Comparison of ENCODE assay signal across 11 cellular contexts in the genomic region with DNA sequence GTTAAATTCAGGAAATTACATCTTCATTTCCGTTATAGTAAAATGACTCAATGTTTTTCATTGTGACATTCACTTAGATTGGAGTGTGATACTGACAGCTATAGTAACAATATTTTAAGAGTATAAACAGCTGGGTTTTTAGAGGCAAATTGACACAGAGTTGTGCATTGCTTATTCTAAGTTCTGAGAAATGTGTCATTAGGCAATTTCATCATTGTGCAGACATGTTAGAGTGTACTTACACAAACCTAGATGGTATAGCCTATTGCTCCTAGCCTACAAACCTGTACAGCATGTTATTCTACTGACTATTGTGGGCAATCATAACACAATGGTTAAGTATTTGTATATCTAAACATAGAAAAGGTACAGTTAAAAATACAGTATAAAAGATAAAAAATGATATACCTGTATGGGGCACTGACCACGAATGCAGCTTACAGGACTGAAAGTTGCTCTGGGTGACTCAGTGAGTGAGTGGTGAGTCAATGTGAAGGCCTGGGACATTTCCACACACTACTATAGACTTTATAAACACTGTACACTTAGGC.
DNase-seq lines count a peak whose midpoint lies in the region; ATAC-seq, FAIRE-seq and TF ChIP-seq lines count a peak whose summit lies in the region.
"Had no signal": no experiment of that assay in that cellular context is flagged by ENCODE, and none has a peak within 500 bp of the region (broad histone marks: within the 10 kb centered on the region; RNA-seq: fewer than 3 reads in every experiment).

No MANE protein-coding gene starts in this region.

- FAIRE-seq in HTR-8/SVneo (lab: Jason Lieb, UNC) = peak; percentile 13

- no peaks in the 10 kb centered on the region for H3K36me3 ChIP-seq in breast epithelium
- H3K36me3 ChIP-seq in stomach = no peaks in the 10 kb centered on the region
- H3K36me3 ChIP-seq: BLaER1 treated with 17β-estradiol and CSF1 and Interleukin-3, amounts not matched to agents 10 nM and 100 nM had no signal

- H3K27ac ChIP-seq in breast epithelium (no peak overlapping the region), stomach (peak overlapping the region in 4 of 5 donors; percentile 11 to 78 (median 30))
- H3K27ac ChIP-seq: BLaER1 treated with 17β-estradiol and CSF1 and Interleukin-3, amounts not matched to agents 10 nM and 100 nM had no signal

- H3K4me1 Mint-ChIP-seq in MCF 10A (ENCODE audit: insufficient read depth, unreplicated experiment) = peaks cover 43% of the 10 kb centered on the region
- peaks cover 32% of the 10 kb centered on the region for H3K4me1 Mint-ChIP-seq in chondrocyte (ENCODE audit: low read depth)

- no peak for TF ChIP-seq POLR2A in breast epithelium (IDR thresholded peaks at IDR 0.05)
- no peak for TF ChIP-seq POLR2A in stomach (IDR thresholded peaks at IDR 0.05)

- TF ChIP-seq CTCF in MCF 10A (IDR thresholded peaks at IDR 0.05; ENCODE audit: unreplicated experiment) (no peak), breast epithelium (IDR thresholded peaks at IDR 0.05) (no peak), chondrocyte (IDR thresholded peaks at IDR 0.05) (no peak), stomach (IDR thresholded peaks at IDR 0.05) (no peak)

- H3K27me3 ChIP-seq in breast epithelium (no peaks in the 10 kb centered on the region), stomach (no peaks in the 10 kb centered on the region)
- H3K27me3 ChIP-seq: BLaER1 treated with 17β-estradiol and CSF1 and Interleukin-3, amounts not matched to agents 10 nM and 100 nM had no signal

- intact Hi-C loops in MCF 10A (cut with micrococcal nuclease) (loop anchor here (1.0 kb wide), 1 partner anchor 16 kb away; no protein-coding TSS in a partner anchor), breast epithelium (cut with DNase I; ENCODE audit: low total_unique reads) (no loop called here), stomach (cut with DNase I; ENCODE audit: low total_unique reads) (no loop called here)

- no peak overlapping the region for H3K4me3 ChIP-seq in breast epithelium
- H3K4me3 ChIP-seq in stomach = no peak overlapping the region
- H3K4me3 ChIP-seq: BLaER1 treated with 17β-estradiol and CSF1 and Interleukin-3, amounts not matched to agents 10 nM and 100 nM had no signal

- TF ChIP-seq EP300 in stomach (IDR thresholded peaks at IDR 0.05) = no peak

- 29 to 42% (median 34%) methylated on average over 2 of the region's 2 CpGs for WGBS in stomach, 5 donors

- POLR2A ChIA-PET in MCF 10A (lab: Yijun Ruan, JAX) = interaction anchor here (0.6 to 8.3 kb wide), 17 partner anchors 8 to 1185 kb away, joined by 3 to 134 read pairs (median 4); no protein-coding TSS in a partner anchor

- H3K9me3 ChIP-seq in breast epithelium = no peaks in the 10 kb centered on the region
- H3K9me3 ChIP-seq in stomach = no peaks in the 10 kb centered on the region
- H3K9me3 ChIP-seq: BLaER1 treated with 17β-estradiol and CSF1 and Interleukin-3, amounts not matched to agents 10 nM and 100 nM had no signal

- H3K27me3 Mint-ChIP-seq in MCF 10A (ENCODE audit: insufficient read depth, unreplicated experiment) (no peaks in the 10 kb centered on the region), chondrocyte (ENCODE audit: low read depth) (no peaks in the 10 kb centered on the region)
- H3K27me3 Mint-ChIP-seq: brain had no signal

- no peak for ATAC-seq in HG03045 (IDR thresholded peaks at IDR 0.05; ENCODE audit: unreplicated experiment)

- H3K4me3 Mint-ChIP-seq in MCF 10A (ENCODE audit: unreplicated experiment) = no peak overlapping the region
- H3K4me3 Mint-ChIP-seq in chondrocyte (ENCODE audit: unreplicated experiment) = no peak overlapping the region
- H3K4me3 Mint-ChIP-seq: brain; T-helper 1 cell treated with Interleukin-12 subunit alpha and Interleukin-12 subunit beta and Interleukin-4 antibody, amounts not matched to agents 30 μg/mL and 1 μg/mL, for 36 hours had no signal

- H3K36me3 Mint-ChIP-seq in MCF 10A (ENCODE audit: insufficient read depth, unreplicated experiment) (peaks cover 8% of the 10 kb centered on the region), chondrocyte (ENCODE audit: low read depth) (no peaks in the 10 kb centered on the region)

- H3K27ac Mint-ChIP-seq in MCF 10A (ENCODE audit: low read depth, unreplicated experiment) = peak overlapping the region; percentile 96
- H3K27ac Mint-ChIP-seq in chondrocyte (ENCODE audit: unreplicated experiment) = peak overlapping the region; percentile 54
- H3K27ac Mint-ChIP-seq: brain; T-helper 1 cell treated with Interleukin-12 subunit alpha and Interleukin-12 subunit beta and Interleukin-4 antibody, amounts not matched to agents 30 μg/mL and 1 μg/mL, for 36 hours had no signal

- BruUV-seq in MCF 10A (replicated peaks; lab: Mats Ljungman, UMichigan) = TSS peak; percentile 15

- CTCF ChIA-PET in MCF 10A (lab: Yijun Ruan, JAX) = interaction anchor here (1.0 to 1.4 kb wide), 4 partner anchors 9 to 32 kb away, joined by 4 to 6 read pairs (median 5); no protein-coding TSS in a partner anchor

- H3K4me1 ChIP-seq in breast epithelium = no peaks in the 10 kb centered on the region
- peaks cover 5 to 51% (median 29%) of the 10 kb centered on the region in 4 donors for H3K4me1 ChIP-seq in stomach
- H3K4me1 ChIP-seq: BLaER1 treated with 17β-estradiol and CSF1 and Interleukin-3, amounts not matched to agents 10 nM and 100 nM had no signal

- peak; percentile 90 for DNase-seq in MCF 10A (ENCODE audit: unreplicated experiment)
- DNase-seq in breast epithelium (ENCODE audit: low spot score in 2 of 2) = no peak
- DNase-seq in HTR-8/SVneo (ENCODE audit: insufficient read length, low spot score) = no peak
- DNase-seq in chondrocyte (ENCODE audit: low spot score) = no peak
- no peak for DNase-seq in stomach
- no peak for DNase-seq in UCSD-AML1 (lab: John Stamatoyannopoulos, UW; ENCODE audit: unreplicated experiment)
- no peak for DNase-seq in RPMI8226

- H3K9me3 Mint-ChIP-seq in MCF 10A (ENCODE audit: unreplicated experiment) (no peaks in the 10 kb centered on the region), chondrocyte (ENCODE audit: low read depth) (no peaks in the 10 kb centered on the region)
- H3K9me3 Mint-ChIP-seq: brain; T-helper 1 cell treated with Interleukin-12 subunit alpha and Interleukin-12 subunit beta and Interleukin-4 antibody, amounts not matched to agents 30 μg/mL and 1 μg/mL, for 36 hours had no signal

Comparison
In these comparisons a context has a peak if more than half of its experiments do, and no peak if none do; other contexts are left out.
1. H3K27ac ChIP-seq: peak in stomach (4 of 5); none in breast epithelium (0 of 2).